Comparison of ENCODE assay signal across 19 cellular contexts in genomic region chr2:182833084-182833483, GRCh38. TPM values are rescaled to one million over a fixed set of nuclear protein-coding genes. Genes with fewer than 3 reads are reported as not detected.
A peak's percentile ranks its signal among the peaks of the same experiment; 100 is the strongest.
DNase-seq lines count a peak whose midpoint lies in the region; ATAC-seq, FAIRE-seq and TF ChIP-seq lines count a peak whose summit lies in the region.
"Had no signal": no experiment of that assay in that cellular context is flagged by ENCODE, and none has a peak within 500 bp of the region (broad histone marks: within the 10 kb centered on the region; RNA-seq: fewer than 3 reads in every experiment).

No MANE protein-coding gene starts in this region.

- CTCF ChIA-PET in A549 (lab: Yijun Ruan, JAX) (interaction anchor here (0.8 kb wide), 1 partner anchor 35 kb away, joined by 3 read pairs; no protein-coding TSS in a partner anchor), H1 (lab: Charles Lee; ENCODE audit: partially characterized antibody) (interaction anchor here (0.9 to 1.8 kb wide), 3 partner anchors 9 to 65 kb away, joined by 3 to 5 read pairs (median 4); no protein-coding TSS in a partner anchor), GM10248 (lab: Yijun Ruan, JAX) (interaction anchor here (1.0 to 1.9 kb wide), 4 partner anchors 11 to 147 kb away, joined by 3 to 6 read pairs (median 4); no protein-coding TSS in a partner anchor)

- TF ChIP-seq RAD21 in A549 (conservative IDR thresholded peaks at IDR 0.05 in 1 of 2, IDR thresholded peaks at IDR 0.05 in 1 of 2): no peak
- no peak for TF ChIP-seq RAD21 in H1 (IDR thresholded peaks at IDR 0.05 in 1 of 2, conservative IDR thresholded peaks at IDR 0.05 in 1 of 2; ENCODE audit: low read depth in 2 of 2, low read length in 2 of 2)

- H3K4me1 ChIP-seq in A549 (no peaks in the 10 kb centered on the region), BLaER1 (peaks cover 39% of the 10 kb centered on the region), Loucy (ENCODE audit: insufficient read depth, low read length, poor library complexity, severe bottlenecking) (peaks cover 40% of the 10 kb centered on the region), H1 (replicated peaks in 1 of 4; ENCODE audit: control insufficient read depth in 3 of 4, insufficient read depth in 4 of 4, low read length in 3 of 4) (peaks cover 0 to 4% (median 0%) of the 10 kb centered on the region in 4 experiments; a peak in 4 of 7 replicates)

- H2BK12ac ChIP-seq in H1 (ENCODE audit: low read depth, low read length): no peak overlapping the region

- no peaks in the 10 kb centered on the region for H3K79me1 ChIP-seq in H1 (ENCODE audit: low read depth, low read length)

- no peak overlapping the region for H3K23ac ChIP-seq in H1 (ENCODE audit: insufficient read length)

- H2BK20ac ChIP-seq in H1 (ENCODE audit: low read length): no peak overlapping the region

- H3K18ac ChIP-seq in H1 (ENCODE audit: extremely low read depth, low read length): no peak overlapping the region

- H3K36me3 ChIP-seq in BLaER1 (no peaks in the 10 kb centered on the region), Loucy (ENCODE audit: insufficient read depth, low read length) (no peaks in the 10 kb centered on the region), H1 (ENCODE audit: control insufficient read depth in 2 of 4, insufficient read depth in 4 of 4, low read length in 3 of 4) (no peaks in the 10 kb centered on the region; a peak in 1 of 8 replicates)

- H3K9me3 ChIP-seq in A549 (no peaks in the 10 kb centered on the region), BLaER1 (peaks cover 6% of the 10 kb centered on the region; the same call in 1 of the 2 replicates), Loucy (ENCODE audit: insufficient read depth, low read depth, low read length) (no peaks in the 10 kb centered on the region), H1 (ENCODE audit: insufficient read depth in 2 of 2, low read depth in 1 of 2, low read length in 1 of 2) (no peaks in the 10 kb centered on the region)

- H3K9me2 ChIP-seq in Loucy (replicated peaks; ENCODE audit: low read depth, low read length): no peaks in the 10 kb centered on the region

- H2BK120ac ChIP-seq in H1 (replicated peaks; ENCODE audit: low read depth, low read length): no peak overlapping the region

- no peak overlapping the region for H3K4ac ChIP-seq in H1 (replicated peaks; ENCODE audit: insufficient read length, low read depth, low read length)

- H2AK5ac ChIP-seq in H1 (ENCODE audit: low read depth, low read length): no peak overlapping the region

- H3K4me3 ChIP-seq in A549 (no peak overlapping the region), BLaER1 (no peak overlapping the region), Loucy (ENCODE audit: low read length, poor library complexity, severe bottlenecking) (no peak overlapping the region), H1 (ENCODE audit: extremely low read depth in 1 of 4, insufficient read depth in 2 of 4, low read depth in 3 of 4, low read length in 4 of 4) (no peak overlapping the region)

- H3K23me2 ChIP-seq in H1 (ENCODE audit: low read depth, low read length): no peaks in the 10 kb centered on the region

- H2BK15ac ChIP-seq in H1 (ENCODE audit: low read length): no peak overlapping the region

- no peak for ATAC-seq in A549

- POLR2A ChIA-PET in A549 (lab: Yijun Ruan, JAX) (no interaction called here), H1 (lab: Charles Lee; ENCODE audit: partially characterized antibody) (interaction anchor here (0.9 kb wide), 1 partner anchor 13 kb away, joined by 4 read pairs; no protein-coding TSS in a partner anchor), GM10248 (lab: Yijun Ruan, JAX) (no interaction called here)

- TF ChIP-seq POLR2A in A549 (IDR thresholded peaks at IDR 0.05; ENCODE audit: low read length) (no peak), H1 (IDR thresholded peaks at IDR 0.05; ENCODE audit: control extremely low read depth in 1 of 2, low read depth in 2 of 2, low read length in 2 of 2) (no peak)

- H3K27me3 ChIP-seq in BLaER1 (no peaks in the 10 kb centered on the region), Loucy (ENCODE audit: insufficient read depth, low read length, poor library complexity, severe bottlenecking) (no peaks in the 10 kb centered on the region), H1 (replicated peaks in 1 of 4; ENCODE audit: control insufficient read depth in 3 of 4, extremely low read depth in 1 of 4, insufficient read depth in 3 of 4, low read length in 3 of 4) (no peaks in the 10 kb centered on the region)

- H3K27ac ChIP-seq in A549: no peak overlapping the region
- H3K27ac ChIP-seq in BLaER1: no peak overlapping the region
- no peak overlapping the region for H3K27ac ChIP-seq in H1 (ENCODE audit: low read depth, low read length)

- H3K4me2 ChIP-seq in A549 (no peak overlapping the region), BLaER1 (peak overlapping the region; percentile 55), Loucy (ENCODE audit: low read depth, low read length, poor library complexity, severe bottlenecking) (no peak overlapping the region), H1 (ENCODE audit: insufficient read depth in 1 of 2, low read depth in 2 of 2, low read length in 2 of 2) (no peak overlapping the region)

- H4K20me1 ChIP-seq in BLaER1 (no peaks in the 10 kb centered on the region), Loucy (ENCODE audit: insufficient read depth, low read length, poor library complexity, severe bottlenecking) (no peaks in the 10 kb centered on the region), H1 (replicated peaks in 1 of 2; ENCODE audit: control insufficient read depth in 1 of 2, insufficient read depth in 2 of 2, low read length in 2 of 2) (no peaks in the 10 kb centered on the region)

- no peak overlapping the region for H4K5ac ChIP-seq in H1 (ENCODE audit: insufficient read length, low read depth, low read length)

- DNase-seq in A549 (ENCODE audit: low read depth in 1 of 2, low spot score in 1 of 2) (no peak), H1 (ENCODE audit: low read depth in 1 of 2, low spot score in 2 of 2) (no peak), HK-2 (ENCODE audit: unreplicated experiment) (no peak), GM10248 (ENCODE audit: extremely low spot score) (no peak)
- DNase-seq: C1 segment of cervical spinal cord; Calu3; CD4-positive, alpha-beta memory T cell; COR-L47; DMS79; EL; GDM1; GOT3; H7; HCEC 1CT had no signal

- H3K9ac ChIP-seq in BLaER1 (no peak overlapping the region), Loucy (ENCODE audit: low read depth, low read length, poor library complexity, severe bottlenecking) (no peak overlapping the region), H1 (replicated peaks in 1 of 4; ENCODE audit: extremely low read depth in 1 of 4, low read depth in 3 of 4, low read length in 3 of 4) (no peak overlapping the region)

- no peak overlapping the region for H4K91ac ChIP-seq in H1 (replicated peaks; ENCODE audit: insufficient read length, low read length)

- no peak overlapping the region for H3K56ac ChIP-seq in H1 (replicated peaks; ENCODE audit: insufficient read length, low read depth, low read length)

- H3F3A ChIP-seq in Loucy (ENCODE audit: low read depth): no peaks in the 10 kb centered on the region

- H3K79me2 ChIP-seq in Loucy (ENCODE audit: insufficient read depth, low read length) (no peaks in the 10 kb centered on the region), H1 (ENCODE audit: control insufficient read depth in 1 of 2, insufficient read depth in 2 of 2, low read length in 2 of 2) (no peaks in the 10 kb centered on the region)

- H4K8ac ChIP-seq in H1 (ENCODE audit: extremely low read depth, insufficient read depth, low read length): no peak overlapping the region

- H2BK5ac ChIP-seq in H1 (ENCODE audit: low read depth, low read length): no peak overlapping the region

- no peak for TF ChIP-seq EP300 in A549 (IDR thresholded peaks at IDR 0.05)
- no peak for TF ChIP-seq EP300 in H1 (IDR thresholded peaks at IDR 0.05; ENCODE audit: borderline replicate concordance in 1 of 2, low read depth in 2 of 2, low read length in 2 of 2)

- no peak for FAIRE-seq in A549 (lab: Jason Lieb, UNC)
- FAIRE-seq in H1 (lab: Jason Lieb, UNC): no peak
- FAIRE-seq: GM12891, GM18507 had no signal

- H3K14ac ChIP-seq in H1 (ENCODE audit: insufficient read length): no peak overlapping the region

- H2AFZ ChIP-seq in Loucy (ENCODE audit: low read length) (0 out of 2 replicates have a peak overlapping the region, but pooled peaks have one; percentile 26), H1 (ENCODE audit: low read length) (no peak overlapping the region)

- TF ChIP-seq CTCF in A549 (IDR thresholded peaks at IDR 0.05) (no peak), Loucy (conservative IDR thresholded peaks at IDR 0.05; ENCODE audit: low read length) (no peak), H1 (IDR thresholded peaks at IDR 0.05; ENCODE audit: control extremely low read depth in 1 of 3, insufficient read depth in 1 of 3, low read depth in 1 of 3, low read length in 3 of 3) (no peak), GM10248 (IDR thresholded peaks at IDR 0.05; ENCODE audit: control extremely low read depth, extremely low read depth, low read depth, missing control alignments) (no peak)

- 85% methylated on average over 7 of the region's 7 CpGs for WGBS in A549 (ENCODE audit: missing lambda C conversion rate)
- WGBS in H1 (ENCODE audit: extremely low coverage in 1 of 2, insufficient coverage in 1 of 2, insufficient read length in 1 of 2, insufficient replicate concordance in 2 of 2, low coverage in 1 of 2, low lambda C conversion rate in 2 of 2, missing lambda C conversion rate in 1 of 2), 2 experiments: 97% methylated on average over 7 of the region's 7 CpGs; no CpG with 5 or more reads in 1 of the 2 experiments

TF ChIP-seq in A549, 52 proteins besides CTCF, POLR2A, EP300 and RAD21 (continues in another document):
- TF ChIP-seq MAFK (IDR thresholded peaks at IDR 0.05; ENCODE audit: partially characterized antibody) (peak; percentile 84), HEYL (CRISPR knock-in tag; IDR thresholded peaks at IDR 0.05) (no peak)

TF ChIP-seq in H1, 55 proteins besides CTCF, POLR2A, EP300 and RAD21:
- TF ChIP-seq MAFK (IDR thresholded peaks at IDR 0.05; ENCODE audit: low read depth, low read length): peak; percentile 25; the same call in 1 of the 2 replicates
- TF ChIP-seq RFX5 (IDR thresholded peaks at IDR 0.05; ENCODE audit: borderline replicate concordance, low read depth, low read length): no peak

RNA-seq across cellular contexts. Expression of gene FRZB, which starts 33.4 kb away (rescaled TPM):
- polyA plus RNA-seq in A549 (2011; rRNA removed): 0.04 and 0.06 TPM in 2 replicates
- polyA plus RNA-seq in A549 (2012; cell fraction: cytosol; rRNA removed): 0.01 TPM in 2 replicates
- 0.05 and 0.06 TPM in 2 replicates for polyA plus RNA-seq in A549 (2012; cell fraction: nucleus; rRNA removed)
- 0.03 to 0.04 TPM in 2 of 3 replicates, not detected in the other for polyA plus RNA-seq in A549 (2017; fragmentation: RNase III; extraction: RNeasy Plus Mini Kit Qiagen cat#74134 plus additional on column Dnase treatment)
- polyA minus RNA-seq in A549 (2011; rRNA and poly(A)+ RNA removed): not detected in 2 replicates
- 4.6 and 4.7 TPM in 2 replicates for total RNA-seq in H1 (2021; fragmentation: NEBNext Ultra II Directional; extraction: Animal tissue kit (Norgen Biotek cat#: 25700))
- 4.4 and 5.0 TPM in 2 replicates for polyA plus RNA-seq in H1 (2011; rRNA removed)
- 4.4 TPM for polyA plus RNA-seq in H1 (2011; cell fraction: cytosol; rRNA removed)
- 4.7 TPM for polyA plus RNA-seq in H1 (2011; cell fraction: nucleus; rRNA removed)
- 2.8 to 4.4 TPM (median 3.2 TPM) in 4 replicates for polyA plus RNA-seq in H1 (2012, experiment 1 of 2)
- 2.7 TPM for polyA plus RNA-seq in H1 (2012, experiment 2 of 2)
- 2.7 TPM for polyA plus RNA-seq in H1 (2013, experiment 1 of 2)
- polyA plus RNA-seq in H1 (2013, experiment 2 of 2): 3.5 TPM
- polyA minus RNA-seq in H1 (2011; rRNA and poly(A)+ RNA removed): 2.4 and 2.5 TPM in 2 replicates
- polyA minus RNA-seq in H1 (2011; cell fraction: cytosol; rRNA and poly(A)+ RNA removed): 2.6 TPM
- 3.4 TPM for polyA minus RNA-seq in H1 (2011; cell fraction: nucleus; rRNA and poly(A)+ RNA removed)
- total RNA-seq: B cell; CD4-positive, alpha-beta memory T cell had no signal

Comparison
In these comparisons a context has a peak if more than half of its experiments do, and no peak if none do; other contexts are left out.
1. Of the 18 proteins assayed by ChIP-seq in both H1 and A549: peak only in H1: none; only in A549: none; in both: MAFK; in neither: 17.